In the genomic region with DNA sequence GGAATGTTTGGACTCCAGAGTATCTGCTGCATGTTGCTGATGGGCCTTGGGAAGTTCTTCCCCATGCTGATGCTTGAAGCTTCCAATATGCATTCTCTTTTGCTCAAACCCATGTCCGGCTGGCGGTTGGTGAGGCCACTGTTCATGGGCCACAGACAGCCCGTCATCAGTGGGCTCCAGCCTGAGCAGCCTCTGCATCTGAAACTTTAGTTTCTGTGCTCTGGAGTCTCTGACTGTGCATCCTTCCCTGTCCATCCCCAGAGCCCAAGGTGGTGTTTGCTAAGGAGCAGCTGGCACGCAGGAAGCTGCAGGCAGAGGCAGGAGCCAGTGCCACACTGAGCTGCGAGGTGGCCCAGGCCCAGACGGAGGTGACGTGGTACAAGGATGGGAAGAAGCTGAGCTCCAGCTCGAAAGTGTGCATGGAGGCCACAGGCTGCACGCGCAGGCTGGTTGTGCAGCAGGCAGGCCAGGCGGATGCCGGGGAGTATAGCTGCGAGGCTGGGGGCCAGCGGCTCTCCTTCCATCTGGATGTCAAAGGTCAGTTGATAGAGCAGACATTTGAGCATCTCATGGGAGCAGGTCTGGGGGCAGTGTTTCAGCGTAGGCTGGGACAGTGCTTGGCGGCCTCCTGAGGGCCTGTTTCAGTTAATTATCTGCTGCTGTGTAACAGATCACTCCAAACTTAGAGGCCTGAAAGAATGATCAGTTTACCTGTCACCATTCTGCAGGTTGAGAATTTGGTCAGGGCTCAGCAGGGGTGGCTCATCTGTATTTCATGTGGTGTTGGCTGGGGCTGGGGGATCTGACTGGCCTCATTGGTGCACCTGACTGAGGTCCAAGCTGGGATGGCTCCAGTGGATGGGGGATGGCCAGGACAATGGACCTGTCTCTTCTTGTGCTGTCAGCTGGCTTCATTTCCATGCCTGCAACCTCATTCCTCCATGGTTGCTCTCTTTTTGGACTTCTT, we compare ENCODE assay signal across 23 cellular contexts.
"Had no signal": no experiment of that assay in that cellular context is flagged by ENCODE, and none has a peak within 500 bp of the region (broad histone marks: within the 10 kb centered on the region; RNA-seq: fewer than 3 reads in every experiment).

No MANE protein-coding gene starts in this region.

- H3K9me3 ChIP-seq: thyroid gland had no signal

- H3K4me1 ChIP-seq: parathyroid adenoma, sigmoid colon, suprapubic skin, uterus had no signal

- H3K27ac Mint-ChIP-seq: immature natural killer cell, naive B cell, nephron had no signal

- H3K27ac ChIP-seq: dorsolateral prefrontal cortex, epithelial cell of prostate, esophagus squamous epithelium, parathyroid adenoma, sigmoid colon, suprapubic skin, thyroid gland, upper lobe of left lung, uterus had no signal

- ATAC-seq: left colon, left ventricle myocardium superior had no signal

- H3K9me3 Mint-ChIP-seq: immature natural killer cell had no signal

- DNase-seq: cortex of kidney; dorsolateral prefrontal cortex; effector CD8-positive, alpha-beta T cell; esophagus squamous epithelium; foreskin fibroblast; immature natural killer cell; left colon; left ventricle myocardium superior; mesenchymal stem cell; naive B cell; occipital lobe; sigmoid colon; small intestine; stimulated activated CD4-positive, alpha-beta T cell treated with anti-CD3 and anti-CD28 coated beads, Interleukin-12 subunit alpha, Interleukin-12 subunit beta, amount 100 ng/mL, for 4 hours; stimulated activated naive CD4-positive, alpha-beta T cell treated with Interleukin-2 at 50 U/mL for 16 hours; thyroid gland; uterus had no signal

- H3K4me3 ChIP-seq: dorsolateral prefrontal cortex, esophagus squamous epithelium, lung, sigmoid colon, suprapubic skin, thyroid gland, upper lobe of left lung, uterus had no signal

- H3K4me1 Mint-ChIP-seq: immature natural killer cell, naive B cell, nephron had no signal

- H3K36me3 ChIP-seq: uterus had no signal

- H3K27me3 Mint-ChIP-seq: naive B cell had no signal

- H3K4me3 Mint-ChIP-seq: immature natural killer cell, naive B cell, nephron had no signal
